Comparison of ENCODE assay signal across 8 cellular contexts in the genomic region with DNA sequence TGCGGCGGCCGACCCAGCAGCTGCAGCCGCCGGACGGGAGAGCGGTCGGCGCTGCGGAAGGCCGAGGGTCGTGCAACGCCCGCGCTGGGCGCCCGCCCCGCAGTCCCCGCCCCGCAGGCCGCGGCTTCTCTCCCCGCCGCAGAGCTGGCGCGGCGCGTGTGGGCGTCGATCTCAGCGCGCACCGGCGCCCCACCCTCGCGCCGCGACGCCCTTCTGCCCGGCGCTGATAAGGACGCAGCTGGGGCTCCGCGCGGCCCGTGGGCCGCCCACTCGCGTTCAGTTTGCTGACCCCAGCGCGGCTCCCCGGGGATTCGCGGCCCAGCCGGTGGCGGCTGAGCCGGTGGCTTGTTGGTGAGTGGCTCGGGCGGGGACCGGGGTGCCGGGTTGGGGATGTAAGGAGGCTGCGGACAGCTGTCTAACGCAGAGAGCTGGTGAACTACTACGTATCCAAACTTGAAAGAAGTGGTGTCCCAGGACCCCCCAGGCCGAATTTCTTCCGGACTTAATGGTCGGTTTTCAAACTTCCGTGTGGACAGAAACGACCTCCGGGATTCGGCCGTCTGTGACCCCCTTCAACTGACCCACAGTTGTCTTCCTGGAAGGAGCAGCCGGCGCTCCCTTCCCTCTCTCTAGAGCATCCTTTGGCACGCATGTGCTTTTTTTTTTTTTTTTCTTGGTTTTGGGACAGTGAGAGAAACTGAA. TPM values are rescaled to one million over a fixed set of nuclear protein-coding genes. Genes with fewer than 3 reads are reported as not detected.
DNase-seq lines count a peak whose midpoint lies in the region; ATAC-seq and TF ChIP-seq lines count a peak whose summit lies in the region.

No MANE protein-coding gene starts in this region.

- H3K4me1 ChIP-seq in aorta (ENCODE audit: control insufficient read depth in 1 of 2, insufficient read depth in 2 of 2, low read length in 2 of 2): no peaks in the 10 kb centered on the region

- TF ChIP-seq CTCF in fibroblast of mammary gland (conservative IDR thresholded peaks at IDR 0.05; ENCODE audit: control insufficient read depth, insufficient read depth, low read depth, low read length): no peak

- peaks cover 72% of the 10 kb centered on the region for H3K27me3 Mint-ChIP-seq in activated CD4-positive, alpha-beta T cell treated with anti-CD3 and anti-CD28 coated beads, Interleukin-2, amount 10 ng/mL, durations not matched to agents 7 days and 5 days
- peaks cover 50 to 63% (median 59%) of the 10 kb centered on the region in 3 donors for H3K27me3 Mint-ChIP-seq in naive B cell

- H3K27ac ChIP-seq in aorta (ENCODE audit: low read depth in 1 of 2, low read length in 2 of 2): no peak overlapping the region

- ATAC-seq in naive B cell (ENCODE audit: low read depth in 2 of 2): peak; percentile 65 to 66
- peak; percentile 63 for ATAC-seq in aorta (ENCODE audit: low FRiP score)

- peak overlapping the region; percentile 69 for H3K4me3 Mint-ChIP-seq in activated CD4-positive, alpha-beta T cell treated with anti-CD3 and anti-CD28 coated beads, Interleukin-2, amount 10 ng/mL, durations not matched to agents 7 days and 5 days
- H3K4me3 Mint-ChIP-seq in naive B cell: peak overlapping the region; percentile 80 to 93 (median 87)

- H3K36me3 Mint-ChIP-seq in activated CD4-positive, alpha-beta T cell treated with anti-CD3 and anti-CD28 coated beads, Interleukin-2, amount 10 ng/mL, durations not matched to agents 7 days and 5 days (ENCODE audit: low read depth): peaks cover 5% of the 10 kb centered on the region
- H3K36me3 Mint-ChIP-seq in naive B cell: no peaks in the 10 kb centered on the region

- no peaks in the 10 kb centered on the region for H3K36me3 ChIP-seq in aorta (ENCODE audit: control insufficient read depth in 1 of 2, insufficient read depth in 2 of 2, low read length in 1 of 2)

- 0 to 1% methylated on average over 38 to 75 of the region's 75 CpGs for WGBS in aorta, 2 donors

- intact Hi-C loops in aorta (cut with DNase I): no loop called here

- peak overlapping the region; percentile 47 for H3K4me3 ChIP-seq in fibroblast of mammary gland (ENCODE audit: control insufficient read depth, low read depth, low read length)
- peak overlapping the region; percentile 50 to 98 for H3K4me3 ChIP-seq in aorta (ENCODE audit: low read length in 2 of 2)

- POLR2A ChIA-PET in activated CD4-positive, alpha-beta T cell treated with anti-CD3 and anti-CD28 coated beads, Interleukin-2, amount 10 ng/mL, durations not matched to agents 7 days and 5 days (lab: Charles Lee): no interaction called here

- H3K27me3 ChIP-seq in aorta (ENCODE audit: control insufficient read depth in 1 of 2, insufficient read depth in 2 of 2, low read length in 1 of 2): no peaks in the 10 kb centered on the region

- peak; percentile 24 for DNase-seq in NCI-H146 (lab: John Stamatoyannopoulos, UW)
- no peak for DNase-seq in NCI-H146 treated with DMSO at 0.1 percent for 48 hours (lab: John Stamatoyannopoulos, UW; ENCODE audit: unreplicated experiment)
- DNase-seq in HK-2 (ENCODE audit: unreplicated experiment): peak; percentile 45
- no peak for DNase-seq in activated CD4-positive, alpha-beta T cell treated with anti-CD3 and anti-CD28 coated beads, Interleukin-2, amount 10 ng/mL, durations not matched to agents 7 days and 5 days
- peak; percentile 40 for DNase-seq in fibroblast of mammary gland (ENCODE audit: low read depth)
- DNase-seq in naive B cell: peak; percentile 42
- peak; percentile 59 to 79 for DNase-seq in aorta
- DNase-seq in NCI-H1436 (lab: John Stamatoyannopoulos, UW): no peak

- H3K9me3 Mint-ChIP-seq in activated CD4-positive, alpha-beta T cell treated with anti-CD3 and anti-CD28 coated beads, Interleukin-2, amount 10 ng/mL, durations not matched to agents 7 days and 5 days: no peaks in the 10 kb centered on the region
- no peaks in the 10 kb centered on the region for H3K9me3 Mint-ChIP-seq in naive B cell

- CTCF ChIA-PET in activated CD4-positive, alpha-beta T cell treated with anti-CD3 and anti-CD28 coated beads, Interleukin-2, amount 10 ng/mL, durations not matched to agents 7 days and 5 days (lab: Charles Lee): interaction anchor here (0.5 to 1.0 kb wide), 3 partner anchors 11 to 1829 kb away, joined by 3 read pairs; no protein-coding TSS in a partner anchor

- peak overlapping the region; percentile 20 for H3K27ac Mint-ChIP-seq in activated CD4-positive, alpha-beta T cell treated with anti-CD3 and anti-CD28 coated beads, Interleukin-2, amount 10 ng/mL, durations not matched to agents 7 days and 5 days
- H3K27ac Mint-ChIP-seq in naive B cell: peak overlapping the region in 1 of 6 donors; percentile 54

- H3K4me1 Mint-ChIP-seq in activated CD4-positive, alpha-beta T cell treated with anti-CD3 and anti-CD28 coated beads, Interleukin-2, amount 10 ng/mL, durations not matched to agents 7 days and 5 days: peaks cover 22% of the 10 kb centered on the region
- peaks cover 23 to 30% (median 25%) of the 10 kb centered on the region in 3 donors for H3K4me1 Mint-ChIP-seq in naive B cell

- no peaks in the 10 kb centered on the region for H3K9me3 ChIP-seq in aorta (ENCODE audit: control insufficient read depth, low read length)

RNA-seq across cellular contexts. Expression of a gene that starts 1.6 kb away (rescaled TPM):
- total RNA-seq in activated CD4-positive, alpha-beta T cell treated with anti-CD3 and anti-CD28 coated beads, Interleukin-2, amount 10 ng/mL, durations not matched to agents 7 days and 5 days: under 1 TPM; 0.07 to 0.10 TPM
- polyA plus RNA-seq in naive B cell (ENCODE audit: low read depth in 6 of 6) (not detected), aorta (1 to 10 TPM in 1 of 2 donors, under 1 TPM in 1; 0.20 to 1.4 TPM)
- 1 to 10 TPM in 1 of 2 donors, under 1 TPM in 1; 0.88 to 3.0 TPM for total RNA-seq in aorta

Comparison
In these comparisons a context has a peak if more than half of its experiments do, and no peak if none do; other contexts are left out.
1. DNase-seq: peak in NCI-H146 (single experiment), HK-2 (single experiment), fibroblast of mammary gland (single experiment), naive B cell (single experiment) and aorta (2 of 2); none in NCI-H146 treated with DMSO at 0.1 percent for 48 hours (single experiment), activated CD4-positive, alpha-beta T cell treated with anti-CD3 and anti-CD28 coated beads, Interleukin-2, amount 10 ng/mL, durations not matched to agents 7 days and 5 days (single experiment) and NCI-H1436 (single experiment).